ENCODE assay signal across 23 cellular contexts in the genomic region with DNA sequence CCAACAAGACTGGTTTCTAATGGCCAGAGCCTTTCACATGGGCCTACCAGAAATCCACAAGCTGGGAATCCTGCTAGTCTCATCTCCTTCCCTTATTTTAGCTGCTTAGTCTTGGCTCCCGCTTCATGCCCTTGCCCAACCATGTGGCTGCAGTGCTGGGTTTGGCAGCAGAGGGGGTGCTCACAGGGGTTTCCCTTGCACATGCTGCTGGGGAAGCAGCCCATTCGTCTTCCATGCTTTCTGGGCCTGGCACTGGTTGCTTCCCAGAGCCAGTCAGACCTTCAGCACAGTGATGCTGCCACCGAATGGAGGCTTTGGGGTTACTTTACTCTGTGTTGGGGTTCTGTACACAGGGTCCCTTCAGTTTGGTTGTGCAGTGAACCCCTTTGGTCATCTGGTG. TPM values are rescaled to one million over a fixed set of nuclear protein-coding genes. Genes with fewer than 3 reads are reported as not detected.
DNase-seq lines count a peak whose midpoint lies in the region; ATAC-seq and TF ChIP-seq lines count a peak whose summit lies in the region.
"Had no signal": no experiment of that assay in that cellular context is flagged by ENCODE, and none has a peak within 500 bp of the region (broad histone marks: within the 10 kb centered on the region; RNA-seq: fewer than 3 reads in every experiment).

No MANE protein-coding gene starts in this region.

- H3K36me3 ChIP-seq in mesendoderm (ENCODE audit: control insufficient read depth, insufficient read depth, low read length) (no peaks in the 10 kb centered on the region), testis (ENCODE audit: low read depth, missing control alignments) (no peaks in the 10 kb centered on the region)

- no peak overlapping the region for H3K4me3 ChIP-seq in mesendoderm (ENCODE audit: low read length)
- no peak overlapping the region for H3K4me3 ChIP-seq in testis
- H3K4me3 ChIP-seq: BLaER1, PC-9, SJCRH30 had no signal

- POLR2A ChIA-PET in WTC11 (lab: Charles Lee), result no interaction called here

- H4K8ac ChIP-seq in mesendoderm (ENCODE audit: low read depth, low read length), result no peak overlapping the region

- H3K4me3 Mint-ChIP-seq in WTC11, result no peak overlapping the region
- no peak overlapping the region for H3K4me3 Mint-ChIP-seq in mesothelial cell of epicardium

- H3K18ac ChIP-seq in mesendoderm (ENCODE audit: low read length), result no peak overlapping the region

- H3K23ac ChIP-seq in mesendoderm (ENCODE audit: low read length), result no peak overlapping the region

- intact Hi-C loops in cardiac septum (cut with DNase I) (no loop called here), left ventricle myocardium superior (cut with micrococcal nuclease) (no loop called here), testis (cut with DNase I; ENCODE audit: low total_unique reads) (no loop called here)

- in situ Hi-C loops in G401 (cut with HindIII; ENCODE audit: low sequenced_read_pairs), result no loop called here

- H4K5ac ChIP-seq in mesendoderm (ENCODE audit: low read length), result no peak overlapping the region

- no peak for TF ChIP-seq CTCF in WTC11 (IDR thresholded peaks at IDR 0.05)
- no peak for TF ChIP-seq CTCF in testis (IDR thresholded peaks at IDR 0.05)
- no peak for TF ChIP-seq CTCF in mesothelial cell of epicardium (IDR thresholded peaks at IDR 0.05; ENCODE audit: unreplicated experiment)

- CTCF ChIA-PET in WTC11 (lab: Charles Lee), result interaction anchor here (1.0 to 1.3 kb wide), 2 partner anchors 18 to 23 kb away, joined by 3 read pairs; no protein-coding TSS in a partner anchor

- H3K4me1 ChIP-seq in mesendoderm (ENCODE audit: control insufficient read depth, low read depth, low read length) (no peaks in the 10 kb centered on the region), testis (peaks cover 24% of the 10 kb centered on the region)

- no peaks in the 10 kb centered on the region for H3K79me1 ChIP-seq in mesendoderm (ENCODE audit: low read length)

- H3K9me3 ChIP-seq in testis, result no peaks in the 10 kb centered on the region
- H3K9me3 ChIP-seq: BLaER1, SJCRH30 had no signal

- H3K27ac ChIP-seq in mesendoderm (ENCODE audit: low read depth, low read length), result no peak overlapping the region
- H3K27ac ChIP-seq in testis, result no peak overlapping the region
- H3K27ac ChIP-seq: PC-9, SJCRH30 had no signal

- H3K27me3 Mint-ChIP-seq in WTC11 (ENCODE audit: low read depth) (no peaks in the 10 kb centered on the region; the same call in 1 of the 2 replicates), mesothelial cell of epicardium (ENCODE audit: low read depth) (no peaks in the 10 kb centered on the region)

- H3K36me3 Mint-ChIP-seq in WTC11 (peaks cover 18% of the 10 kb centered on the region), mesothelial cell of epicardium (peaks cover 12% of the 10 kb centered on the region)

- no peak overlapping the region for H2BK15ac ChIP-seq in mesendoderm (replicated peaks; ENCODE audit: low read depth)

- H2BK120ac ChIP-seq in mesendoderm (ENCODE audit: low read depth, low read length), result no peak overlapping the region

- no peak for TF ChIP-seq POLR2A in testis (IDR thresholded peaks at IDR 0.05)

- DNase-seq in cardiac septum (ENCODE audit: low spot score) (peak; percentile 49), left ventricle myocardium superior (no peak), WTC11 (ENCODE audit: low spot score) (no peak), mesendoderm (peak; percentile 26), testis (no peak), G401 (ENCODE audit: low spot score) (no peak), mesothelial cell of epicardium (ENCODE audit: low spot score in 2 of 2, unreplicated experiment in 2 of 2) (no peak)
- DNase-seq: 8988T, DMS 273 treated with DMSO at 0.1 percent for 48 hours, H7, IMR-90, Kasumi-1, MM.1S, NCI-H1436, NCI-H2029, NCI-H2171, NCI-H446 treated with DMSO at 0.1 percent for 48 hours, NCI-H748 treated with DMSO at 0.1 percent for 48 hours, PC-9, SJCRH30 had no signal

- H2AK5ac ChIP-seq in mesendoderm (ENCODE audit: low read length), result no peak overlapping the region

- H3K9ac ChIP-seq in mesendoderm (ENCODE audit: low read length), result no peak overlapping the region
- H3K9ac ChIP-seq: BLaER1 had no signal

- peaks cover 10% of the 10 kb centered on the region; the same call in 1 of the 2 replicates for H3K9me3 Mint-ChIP-seq in WTC11
- no peaks in the 10 kb centered on the region for H3K9me3 Mint-ChIP-seq in mesothelial cell of epicardium

- H3K27ac Mint-ChIP-seq in WTC11 (no peak overlapping the region), mesothelial cell of epicardium (no peak overlapping the region)

- no CpG with 5 or more reads among the region's 3 CpGs for WGBS in mesendoderm (ENCODE audit: extremely low coverage, insufficient coverage, low lambda C conversion rate)
- 64 to 67% methylated on average over 3 of the region's 3 CpGs for WGBS in testis, 2 donors

- H3K4me1 Mint-ChIP-seq in WTC11, result peaks cover 14% of the 10 kb centered on the region; the same call in 1 of the 2 replicates
- H3K4me1 Mint-ChIP-seq in mesothelial cell of epicardium, result peaks cover 3% of the 10 kb centered on the region

- H3K79me2 ChIP-seq in mesendoderm (ENCODE audit: control insufficient read depth, insufficient read depth, low read length), result no peaks in the 10 kb centered on the region

- no peak overlapping the region for H2BK5ac ChIP-seq in mesendoderm (ENCODE audit: low read length)

- ATAC-seq in left ventricle myocardium superior, result no peak
- ATAC-seq in WTC11, result peak; percentile 55
- ATAC-seq in HG03135 (IDR thresholded peaks at IDR 0.05; ENCODE audit: unreplicated experiment), result no peak

- H3K27me3 ChIP-seq in mesendoderm (ENCODE audit: insufficient read depth, low read length, poor library complexity) (no peaks in the 10 kb centered on the region), testis (no peaks in the 10 kb centered on the region)
- H3K27me3 ChIP-seq: BLaER1, SJCRH30 had no signal

- no peak overlapping the region for H3K4me2 ChIP-seq in mesendoderm (ENCODE audit: low read length)
- H3K4me2 ChIP-seq: PC-9 had no signal

- H3K56ac ChIP-seq in mesendoderm (ENCODE audit: low read length), result no peak overlapping the region

- no peak overlapping the region for H3K4ac ChIP-seq in mesendoderm (ENCODE audit: low read depth, low read length)

TF ChIP-seq in WTC11, 78 proteins besides CTCF, POLR2A, EP300 and RAD21:
- TF ChIP-seq SMAD3 (CRISPR knock-in tag; IDR thresholded peaks at IDR 0.05; ENCODE audit: borderline replicate concordance) (no peak), ZNF219 (CRISPR knock-in tag; IDR thresholded peaks at IDR 0.05; ENCODE audit: borderline replicate concordance) (no peak), TEAD1 (CRISPR knock-in tag; IDR thresholded peaks at IDR 0.05) (no peak), EMX1 (CRISPR knock-in tag; IDR thresholded peaks at IDR 0.05) (no peak), ETV6 (CRISPR knock-in tag; IDR thresholded peaks at IDR 0.05) (no peak), TCF7 (CRISPR knock-in tag; IDR thresholded peaks at IDR 0.05; ENCODE audit: low read depth) (no peak), SOX15 (CRISPR knock-in tag; IDR thresholded peaks at IDR 0.05) (no peak)
- TF ChIP-seq, protein P1, sequence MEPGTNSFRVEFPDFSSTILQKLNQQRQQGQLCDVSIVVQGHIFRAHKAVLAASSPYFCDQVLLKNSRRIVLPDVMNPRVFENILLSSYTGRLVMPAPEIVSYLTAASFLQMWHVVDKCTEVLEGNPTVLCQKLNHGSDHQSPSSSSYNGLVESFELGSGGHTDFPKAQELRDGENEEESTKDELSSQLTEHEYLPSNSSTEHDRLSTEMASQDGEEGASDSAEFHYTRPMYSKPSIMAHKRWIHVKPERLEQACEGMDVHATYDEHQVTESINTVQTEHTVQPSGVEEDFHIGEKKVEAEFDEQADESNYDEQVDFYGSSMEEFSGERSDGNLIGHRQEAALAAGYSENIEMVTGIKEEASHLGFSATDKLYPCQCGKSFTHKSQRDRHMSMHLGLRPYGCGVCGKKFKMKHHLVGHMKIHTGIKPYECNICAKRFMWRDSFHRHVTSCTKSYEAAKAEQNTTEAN (CRISPR knock-in tag; IDR thresholded peaks at IDR 0.05), result no peak
- TF ChIP-seq, protein P2, sequence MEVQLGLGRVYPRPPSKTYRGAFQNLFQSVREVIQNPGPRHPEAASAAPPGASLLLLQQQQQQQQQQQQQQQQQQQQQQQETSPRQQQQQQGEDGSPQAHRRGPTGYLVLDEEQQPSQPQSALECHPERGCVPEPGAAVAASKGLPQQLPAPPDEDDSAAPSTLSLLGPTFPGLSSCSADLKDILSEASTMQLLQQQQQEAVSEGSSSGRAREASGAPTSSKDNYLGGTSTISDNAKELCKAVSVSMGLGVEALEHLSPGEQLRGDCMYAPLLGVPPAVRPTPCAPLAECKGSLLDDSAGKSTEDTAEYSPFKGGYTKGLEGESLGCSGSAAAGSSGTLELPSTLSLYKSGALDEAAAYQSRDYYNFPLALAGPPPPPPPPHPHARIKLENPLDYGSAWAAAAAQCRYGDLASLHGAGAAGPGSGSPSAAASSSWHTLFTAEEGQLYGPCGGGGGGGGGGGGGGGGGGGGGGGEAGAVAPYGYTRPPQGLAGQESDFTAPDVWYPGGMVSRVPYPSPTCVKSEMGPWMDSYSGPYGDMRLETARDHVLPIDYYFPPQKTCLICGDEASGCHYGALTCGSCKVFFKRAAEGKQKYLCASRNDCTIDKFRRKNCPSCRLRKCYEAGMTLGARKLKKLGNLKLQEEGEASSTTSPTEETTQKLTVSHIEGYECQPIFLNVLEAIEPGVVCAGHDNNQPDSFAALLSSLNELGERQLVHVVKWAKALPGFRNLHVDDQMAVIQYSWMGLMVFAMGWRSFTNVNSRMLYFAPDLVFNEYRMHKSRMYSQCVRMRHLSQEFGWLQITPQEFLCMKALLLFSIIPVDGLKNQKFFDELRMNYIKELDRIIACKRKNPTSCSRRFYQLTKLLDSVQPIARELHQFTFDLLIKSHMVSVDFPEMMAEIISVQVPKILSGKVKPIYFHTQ (CRISPR knock-in tag; IDR thresholded peaks at IDR 0.05), result no peak

RNA-seq across cellular contexts. Expression of gene SLC46A2, which starts 26.3 kb away (rescaled TPM):
- total RNA-seq in cardiac septum, result 0.16 TPM
- total RNA-seq in left ventricle myocardium superior, result not detected
- total RNA-seq in WTC11 (2021), result 0.07 TPM in 1 of 3 replicates, not detected in the others
- polyA plus RNA-seq in mesendoderm (2013, experiment 1 of 2), result 0.01 TPM
- not detected for polyA plus RNA-seq in mesendoderm (2013, experiment 2 of 2)
- total RNA-seq in testis, result 1 to 10 TPM; 1.4 to 2.4 TPM
- polyA plus RNA-seq in testis (ENCODE audit: insufficient read depth, low read depth, low replicate concordance), result 1.9 TPM
- not detected in 2 replicates for total RNA-seq in G401 (2014; rRNA removed; shearing (Covaris generic))
- total RNA-seq in mesothelial cell of epicardium, result not detected in 3 replicates
- total RNA-seq: H7, HT1080, IMR-90, PC-9, SJCRH30 had no signal
- polyA plus RNA-seq: IMR-90 had no signal

Comparison
In these comparisons a context has a peak if more than half of its experiments do, and no peak if none do; other contexts are left out.
1. DNase-seq: peak in cardiac septum (single experiment) and mesendoderm (single experiment); none in left ventricle myocardium superior (single experiment), WTC11 (single experiment), testis (single experiment), G401 (single experiment) and mesothelial cell of epicardium (0 of 2).